In genomic region chr20:59222982-59223610, GRCh38 we compare ENCODE assay signal across 9 cellular contexts. TPM values are rescaled to one million over a fixed set of nuclear protein-coding genes. Genes with fewer than 3 reads are reported as not detected.
DNase-seq lines count a peak whose midpoint lies in the region; ATAC-seq and TF ChIP-seq lines count a peak whose summit lies in the region.
"Had no signal": no experiment of that assay in that cellular context is flagged by ENCODE, and none has a peak within 500 bp of the region (broad histone marks: within the 10 kb centered on the region; RNA-seq: fewer than 3 reads in every experiment).

No MANE protein-coding gene starts in this region.

- intact Hi-C loops in heart left ventricle (cut with DNase I) = loop anchor here (1.0 to 10.0 kb wide), 14 partner anchors 76 to 354 kb away; no protein-coding TSS in a partner anchor
- intact Hi-C loops in left ventricle myocardium superior (cut with micrococcal nuclease) = loop anchor here (5.0 kb wide), 1 partner anchor 351 kb away; no protein-coding TSS in a partner anchor
- intact Hi-C loops in mucosa of descending colon (cut with DNase I, micrococcal nuclease) = loop anchor here (5.0 kb wide), 2 partner anchors 136 to 351 kb away; no protein-coding TSS in a partner anchor

- no peak for DNase-seq in heart left ventricle
- DNase-seq in left ventricle myocardium superior = no peak
- DNase-seq in cardiac fibroblast (ENCODE audit: low read depth in 2 of 2) = peak; percentile 3 to 4
- DNase-seq in mucosa of descending colon = peak in 2 of 3 donors; percentile 20 to 38
- no peak for DNase-seq in DMS53 (lab: John Stamatoyannopoulos, UW)
- no peak for DNase-seq in KBM-7

- TF ChIP-seq POLR2A in heart left ventricle (IDR thresholded peaks at IDR 0.05) = no peak

- 8 to 12% (median 11%) methylated on average over 23 to 26 of the region's 26 CpGs for WGBS in heart left ventricle, 4 donors

- peak overlapping the region in 10 of 12 donors; percentile 26 to 66 (median 58) for H3K4me3 ChIP-seq in heart left ventricle
- H3K4me3 ChIP-seq in cardiac fibroblast (replicated peaks in 1 of 2; ENCODE audit: low read depth in 2 of 2, low read length in 2 of 2) = peak overlapping the region in 1 of 2 donors; percentile 18
- no peak overlapping the region for H3K4me3 ChIP-seq in mucosa of descending colon

- H3K36me3 ChIP-seq in heart left ventricle (no peaks in the 10 kb centered on the region), mucosa of descending colon (ENCODE audit: low read depth) (no peaks in the 10 kb centered on the region)

- H3K4me1 ChIP-seq in heart left ventricle = peaks cover 0 to 26% (median 14%) of the 10 kb centered on the region in 12 donors
- H3K4me1 ChIP-seq in mucosa of descending colon (ENCODE audit: low read depth) = peaks cover 3% of the 10 kb centered on the region

- peaks cover 0 to 34% (median 15%) of the 10 kb centered on the region in 9 donors for H3K27me3 ChIP-seq in heart left ventricle

- in situ Hi-C loops in KBM-7 (cut with MboI; ENCODE audit: low pct_unique_long_range_greater_than_20kb, low sequenced_read_pairs) = loop anchor here (25.0 kb wide), 1 partner anchor 361 kb away; the partner anchor contains the start of genes GNAS and GNAS-AS1

- ATAC-seq in heart left ventricle = peak in 1 of 4 donors; percentile 11
- no peak for ATAC-seq in left ventricle myocardium superior
- ATAC-seq in mucosa of descending colon = peak; percentile 34
- ATAC-seq in HG03135 (IDR thresholded peaks at IDR 0.05; ENCODE audit: unreplicated experiment) = no peak
- no peak for ATAC-seq in GM21825 (IDR thresholded peaks at IDR 0.05; ENCODE audit: unreplicated experiment)

- no peak for TF ChIP-seq CTCF in heart left ventricle (IDR thresholded peaks at IDR 0.05)
- no peak for TF ChIP-seq CTCF in cardiac fibroblast (IDR thresholded peaks at IDR 0.05; ENCODE audit: low read depth, low read length)
- no peak for TF ChIP-seq CTCF in mucosa of descending colon (IDR thresholded peaks at IDR 0.05)

- peak overlapping the region in 1 of 12 donors; percentile 75 for H3K27ac ChIP-seq in heart left ventricle

- H3K9me3 ChIP-seq in heart left ventricle (no peaks in the 10 kb centered on the region), mucosa of descending colon (no peaks in the 10 kb centered on the region)

RNA-seq across cellular contexts. Expression of gene ZNF831, which starts 59.5 kb away (rescaled TPM):
- total RNA-seq in heart left ventricle = under 1 TPM in 7 of 9 donors, not detected in 2; 0.02 to 0.77 (median 0.07) TPM
- polyA plus RNA-seq in heart left ventricle = under 1 TPM; 0.04 to 0.06 TPM
- 0.17 TPM for total RNA-seq in left ventricle myocardium superior
- under 1 TPM; 0.38 to 0.89 (median 0.57) TPM for total RNA-seq in mucosa of descending colon
- total RNA-seq: fibroblast of villous mesenchyme had no signal

Comparison
In these comparisons a context has a peak if more than half of its experiments do, and no peak if none do; other contexts are left out.
1. DNase-seq: peak in cardiac fibroblast (2 of 2) and mucosa of descending colon (2 of 3); none in heart left ventricle (0 of 5), left ventricle myocardium superior (single experiment), DMS53 (single experiment) and KBM-7 (single experiment).